8 cellular contexts compared by ENCODE assay signal in the genomic region with DNA sequence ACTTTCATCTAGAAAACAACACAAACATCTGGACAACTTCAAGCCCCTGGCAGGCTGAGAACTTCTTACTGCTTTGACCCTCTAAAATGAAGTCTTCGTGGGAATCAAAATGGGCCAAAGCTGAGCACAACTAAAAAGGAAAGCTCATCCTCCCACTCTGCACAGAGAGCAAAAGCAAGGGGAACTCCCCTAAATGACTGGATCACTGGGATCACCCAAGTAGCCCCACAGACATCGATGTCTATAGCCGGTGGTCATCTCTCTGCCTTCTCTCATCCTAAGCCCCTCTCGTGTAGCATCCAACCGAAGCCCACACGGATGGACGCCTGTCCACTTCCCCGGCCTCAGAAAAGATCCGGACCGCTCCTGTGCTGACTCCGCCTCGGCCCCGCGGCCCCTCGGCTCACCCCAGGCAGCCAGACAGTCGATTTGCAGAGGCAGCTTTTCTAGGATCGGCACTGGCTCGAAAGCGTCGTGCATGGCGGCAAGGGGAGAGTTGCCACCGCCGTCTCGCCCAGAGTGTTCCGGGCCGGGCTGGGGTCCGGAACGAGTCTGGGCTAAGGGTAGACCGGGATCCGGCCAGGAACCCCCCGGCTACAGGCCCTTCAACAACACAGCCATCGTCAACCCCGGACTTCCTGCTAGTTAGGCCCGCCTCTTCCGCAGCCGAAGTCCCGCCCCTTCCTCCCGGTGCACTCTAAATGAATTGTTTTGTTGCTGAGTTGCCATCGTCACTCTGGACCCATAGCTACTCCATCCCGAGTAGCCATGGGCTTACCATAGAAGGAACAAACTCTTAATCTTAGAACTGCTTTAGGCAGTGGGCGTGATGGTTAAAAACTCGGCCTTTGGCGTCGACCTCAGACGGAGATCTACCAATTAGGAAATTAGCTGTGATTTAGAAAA. TPM values are rescaled to one million over a fixed set of nuclear protein-coding genes. Genes with fewer than 3 reads are reported as not detected.
DNase-seq lines count a peak whose midpoint lies in the region; FAIRE-seq and TF ChIP-seq lines count a peak whose summit lies in the region.

A gene with protein sequence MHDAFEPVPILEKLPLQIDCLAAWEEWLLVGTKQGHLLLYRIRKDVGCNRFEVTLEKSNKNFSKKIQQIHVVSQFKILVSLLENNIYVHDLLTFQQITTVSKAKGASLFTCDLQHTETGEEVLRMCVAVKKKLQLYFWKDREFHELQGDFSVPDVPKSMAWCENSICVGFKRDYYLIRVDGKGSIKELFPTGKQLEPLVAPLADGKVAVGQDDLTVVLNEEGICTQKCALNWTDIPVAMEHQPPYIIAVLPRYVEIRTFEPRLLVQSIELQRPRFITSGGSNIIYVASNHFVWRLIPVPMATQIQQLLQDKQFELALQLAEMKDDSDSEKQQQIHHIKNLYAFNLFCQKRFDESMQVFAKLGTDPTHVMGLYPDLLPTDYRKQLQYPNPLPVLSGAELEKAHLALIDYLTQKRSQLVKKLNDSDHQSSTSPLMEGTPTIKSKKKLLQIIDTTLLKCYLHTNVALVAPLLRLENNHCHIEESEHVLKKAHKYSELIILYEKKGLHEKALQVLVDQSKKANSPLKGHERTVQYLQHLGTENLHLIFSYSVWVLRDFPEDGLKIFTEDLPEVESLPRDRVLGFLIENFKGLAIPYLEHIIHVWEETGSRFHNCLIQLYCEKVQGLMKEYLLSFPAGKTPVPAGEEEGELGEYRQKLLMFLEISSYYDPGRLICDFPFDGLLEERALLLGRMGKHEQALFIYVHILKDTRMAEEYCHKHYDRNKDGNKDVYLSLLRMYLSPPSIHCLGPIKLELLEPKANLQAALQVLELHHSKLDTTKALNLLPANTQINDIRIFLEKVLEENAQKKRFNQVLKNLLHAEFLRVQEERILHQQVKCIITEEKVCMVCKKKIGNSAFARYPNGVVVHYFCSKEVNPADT (minus strand): TSS at position 631 of the 906 bp plus-strand sequence. CDS start 151 bp downstream, at position 480.

- no peaks in the 10 kb centered on the region for H3K9me3 Mint-ChIP-seq in nephron progenitor cell
- H3K9me3 Mint-ChIP-seq in stimulated activated naive CD8-positive, alpha-beta T cell treated with anti-CD3 and anti-CD28 coated beads, Interleukin-15, Interleukin-2, amounts not matched to agents 100 ng/mL and 50 ng/mL, for 24 hours = peaks cover 3% of the 10 kb centered on the region

- TF ChIP-seq CTCF in fibroblast of villous mesenchyme (IDR thresholded peaks at IDR 0.05; ENCODE audit: insufficient read depth, low read depth, low read length) = no peak
- no peak for TF ChIP-seq CTCF in nephron progenitor cell (IDR thresholded peaks at IDR 0.05)

- peak; percentile 92 for FAIRE-seq in H54 (lab: Jason Lieb, UNC)

- no peaks in the 10 kb centered on the region for H3K27me3 Mint-ChIP-seq in nephron progenitor cell (ENCODE audit: low read depth, poor library complexity)
- no peaks in the 10 kb centered on the region for H3K27me3 Mint-ChIP-seq in stimulated activated naive CD8-positive, alpha-beta T cell treated with anti-CD3 and anti-CD28 coated beads, Interleukin-15, Interleukin-2, amounts not matched to agents 100 ng/mL and 50 ng/mL, for 24 hours

- H3K27me3 ChIP-seq in MG63 = no peaks in the 10 kb centered on the region

- H3K9me3 ChIP-seq in MG63 = no peaks in the 10 kb centered on the region

- H3K4me1 Mint-ChIP-seq in nephron progenitor cell = peaks cover 29% of the 10 kb centered on the region
- H3K4me1 Mint-ChIP-seq in stimulated activated naive CD8-positive, alpha-beta T cell treated with anti-CD3 and anti-CD28 coated beads, Interleukin-15, Interleukin-2, amounts not matched to agents 100 ng/mL and 50 ng/mL, for 24 hours (ENCODE audit: low read depth) = peaks cover 39% of the 10 kb centered on the region

- H3K4me3 Mint-ChIP-seq in nephron progenitor cell = peak within 1 kb of the TSS; percentile 98
- peak within 1 kb of the TSS; percentile 99 for H3K4me3 Mint-ChIP-seq in stimulated activated naive CD8-positive, alpha-beta T cell treated with anti-CD3 and anti-CD28 coated beads, Interleukin-15, Interleukin-2, amounts not matched to agents 100 ng/mL and 50 ng/mL, for 24 hours

- peaks cover 33% of the 10 kb centered on the region for H3K36me3 Mint-ChIP-seq in nephron progenitor cell (ENCODE audit: low read depth)
- H3K36me3 Mint-ChIP-seq in stimulated activated naive CD8-positive, alpha-beta T cell treated with anti-CD3 and anti-CD28 coated beads, Interleukin-15, Interleukin-2, amounts not matched to agents 100 ng/mL and 50 ng/mL, for 24 hours (ENCODE audit: low read depth) = peaks cover 31% of the 10 kb centered on the region

- H3K4me3 ChIP-seq in MG63 = peak within 1 kb of the TSS; percentile 93
- peak within 1 kb of the TSS; percentile 78 for H3K4me3 ChIP-seq in fibroblast of villous mesenchyme (ENCODE audit: low read depth, low read length)

- peak; percentile 89 for DNase-seq in ELF-1 (ENCODE audit: low read depth, low spot score)
- DNase-seq in H54 (ENCODE audit: insufficient read length, low spot score) = peak; percentile 78
- DNase-seq in MG63 = peak; percentile 82
- peak; percentile 21 for DNase-seq in SIG-M5 (lab: John Stamatoyannopoulos, UW)
- DNase-seq in activated gamma-delta T cell (lab: John Stamatoyannopoulos, UW) = peak; percentile 48
- DNase-seq in fibroblast of villous mesenchyme (ENCODE audit: low read depth) = peak; percentile 83
- DNase-seq in nephron progenitor cell = peak; percentile 84

- TF ChIP-seq POLR2A in H54 (IDR thresholded peaks at IDR 0.05; ENCODE audit: low read depth, low read length) = peak; percentile 63

- peaks cover 47% of the 10 kb centered on the region for H3K36me3 ChIP-seq in MG63

- peak within 1 kb of the TSS; percentile 83 for H3K27ac Mint-ChIP-seq in nephron progenitor cell
- peak within 1 kb of the TSS; percentile 96 for H3K27ac Mint-ChIP-seq in stimulated activated naive CD8-positive, alpha-beta T cell treated with anti-CD3 and anti-CD28 coated beads, Interleukin-15, Interleukin-2, amounts not matched to agents 100 ng/mL and 50 ng/mL, for 24 hours

RNA-seq across cellular contexts. Expression of the gene that starts here (rescaled TPM):
- 8.7 and 16.3 TPM in 2 replicates for total RNA-seq in MG63 (2014; rRNA removed; shearing (Covaris generic); ENCODE audit: low replicate concordance)
- 58.0 and 70.4 TPM in 2 replicates for total RNA-seq in fibroblast of villous mesenchyme

Comparison
In these comparisons a context has a peak if more than half of its experiments do, and no peak if none do; other contexts are left out.
1. Peak in every context shown above with its lines: DNase-seq and H3K4me3 ChIP-seq.
2. DNase-seq: peak in every context shown above with its lines; median percentile 89 in ELF-1; 84 in nephron progenitor cell; 83 in fibroblast of villous mesenchyme; 82 in MG63; 78 in H54; 48 in activated gamma-delta T cell; 21 in SIG-M5.